Comparison of ENCODE assay signal across 22 cellular contexts in genomic region chr15:43267439-43267838, GRCh38. TPM values are rescaled to one million over a fixed set of nuclear protein-coding genes. Genes with fewer than 3 reads are reported as not detected.
DNase-seq lines count a peak whose midpoint lies in the region; ATAC-seq and TF ChIP-seq lines count a peak whose summit lies in the region.
"Had no signal": no experiment of that assay in that cellular context is flagged by ENCODE, and none has a peak within 500 bp of the region (broad histone marks: within the 10 kb centered on the region; RNA-seq: fewer than 3 reads in every experiment).

No MANE protein-coding gene starts in this region.

- WGBS in esophagus, 2 donors, result 69 to 90% methylated on average over 2 of the region's 2 CpGs

- H3K9me3 ChIP-seq in breast epithelium (no peaks in the 10 kb centered on the region), esophagus (ENCODE audit: control insufficient read depth in 2 of 2, insufficient read depth in 1 of 2, low read depth in 1 of 2, low read length in 1 of 2) (no peaks in the 10 kb centered on the region), mucosa of stomach (ENCODE audit: control insufficient read depth, low read length) (no peaks in the 10 kb centered on the region), vagina (peaks cover 4% of the 10 kb centered on the region)
- H3K9me3 ChIP-seq: A549, Caco-2 had no signal

- H3K36me3 ChIP-seq in breast epithelium, result no peaks in the 10 kb centered on the region
- H3K36me3 ChIP-seq in esophagus (ENCODE audit: control insufficient read depth in 2 of 2, insufficient read depth in 2 of 2, low read length in 1 of 2), result no peaks in the 10 kb centered on the region
- no peaks in the 10 kb centered on the region for H3K36me3 ChIP-seq in mucosa of stomach (ENCODE audit: control insufficient read depth, insufficient read depth, low read length)
- no peaks in the 10 kb centered on the region for H3K36me3 ChIP-seq in vagina

- no peak for ATAC-seq in activated T-helper 17 cell treated with anti-CD3 and anti-CD28 coated beads, Interleukin-2, amount 50 U/mL, for 72 hours (replicated peaks)
- ATAC-seq in GM19395 (IDR thresholded peaks at IDR 0.05; ENCODE audit: unreplicated experiment), result no peak
- ATAC-seq: A549 had no signal

- TF ChIP-seq CTCF in breast epithelium (IDR thresholded peaks at IDR 0.05) (no peak), MCF 10A (IDR thresholded peaks at IDR 0.05; ENCODE audit: unreplicated experiment) (no peak), vagina (IDR thresholded peaks at IDR 0.05) (no peak)

- TF ChIP-seq POLR2A in breast epithelium (IDR thresholded peaks at IDR 0.05) (no peak), vagina (IDR thresholded peaks at IDR 0.05) (no peak)

- no peaks in the 10 kb centered on the region for H3K27me3 ChIP-seq in breast epithelium
- H3K27me3 ChIP-seq in esophagus (ENCODE audit: control insufficient read depth in 1 of 2, insufficient read depth in 2 of 2, low read length in 2 of 2), result no peaks in the 10 kb centered on the region
- no peaks in the 10 kb centered on the region for H3K27me3 ChIP-seq in mucosa of stomach (ENCODE audit: control insufficient read depth, insufficient read depth, low read length)
- H3K27me3 ChIP-seq in vagina, result no peaks in the 10 kb centered on the region

- no peak overlapping the region for H3K27ac Mint-ChIP-seq in MCF 10A (ENCODE audit: low read depth, unreplicated experiment)
- H3K27ac Mint-ChIP-seq in activated T-helper 17 cell treated with anti-CD3 and anti-CD28 coated beads, Interleukin-2, amount 50 U/mL, for 72 hours, result no peak overlapping the region
- H3K27ac Mint-ChIP-seq: CD4-positive, alpha-beta T cell had no signal

- H3K9ac ChIP-seq in mucosa of stomach (ENCODE audit: low read length), result peak overlapping the region; percentile 5
- H3K9ac ChIP-seq: GM23248 had no signal

- peaks cover 0 to 7% of the 10 kb centered on the region in 2 donors for H3K4me1 ChIP-seq in breast epithelium
- peaks cover 0 to 13% of the 10 kb centered on the region in 2 donors for H3K4me1 ChIP-seq in esophagus (ENCODE audit: control insufficient read depth in 2 of 2, insufficient read depth in 2 of 2, low read length in 1 of 2)
- peaks cover 6% of the 10 kb centered on the region for H3K4me1 ChIP-seq in mucosa of stomach (ENCODE audit: control insufficient read depth, insufficient read depth, low read length)
- H3K4me1 ChIP-seq in vagina, result no peaks in the 10 kb centered on the region
- H3K4me1 ChIP-seq: A549, Caco-2 had no signal

- H3K27ac ChIP-seq in breast epithelium (peak overlapping the region; percentile 83 to 84), esophagus (ENCODE audit: low read depth in 2 of 2, low read length in 1 of 2) (peak overlapping the region; percentile 84 to 91), vagina (no peak overlapping the region)
- H3K27ac ChIP-seq: 22Rv1, A549, C4-2B, GM23248, HL-60 had no signal

- POLR2A ChIA-PET in MCF 10A (lab: Yijun Ruan, JAX), result interaction anchor here (0.7 to 2.2 kb wide), 10 partner anchors 13 to 82 kb away, joined by 3 to 7 read pairs (median 4); partner anchors contain the start of gene CCNDBP1

- no TSS peak for BruUV-seq in MCF 10A (replicated peaks; lab: Mats Ljungman, UMichigan)

- no peak for DNase-seq in breast epithelium (ENCODE audit: low spot score in 2 of 2)
- DNase-seq in MCF 10A (ENCODE audit: unreplicated experiment), result no peak
- peak; percentile 34 to 58 for DNase-seq in vagina (ENCODE audit: extremely low spot score in 2 of 2)
- no peak for DNase-seq in activated T-cell treated with anti-CD3 and anti-CD28 coated beads for 4 hours
- DNase-seq: AML-193; Caco-2; CD4-positive, alpha-beta T cell; DMS79; GDM1; GM23248; HCEC 1CT had no signal

- H3K9me3 Mint-ChIP-seq in MCF 10A (ENCODE audit: unreplicated experiment), result no peaks in the 10 kb centered on the region
- no peaks in the 10 kb centered on the region for H3K9me3 Mint-ChIP-seq in activated T-helper 17 cell treated with anti-CD3 and anti-CD28 coated beads, Interleukin-2, amount 50 U/mL, for 72 hours
- H3K9me3 Mint-ChIP-seq: CD4-positive, alpha-beta T cell had no signal

- H3K4me3 ChIP-seq in breast epithelium (no peak overlapping the region), esophagus (ENCODE audit: low read depth in 1 of 2, low read length in 2 of 2) (no peak overlapping the region), mucosa of stomach (ENCODE audit: low read length) (no peak overlapping the region), vagina (no peak overlapping the region)
- H3K4me3 ChIP-seq: A549, GM23248 had no signal

- H3K27me3 Mint-ChIP-seq in MCF 10A (ENCODE audit: insufficient read depth, unreplicated experiment), result peaks cover 32% of the 10 kb centered on the region
- H3K27me3 Mint-ChIP-seq in activated T-helper 17 cell treated with anti-CD3 and anti-CD28 coated beads, Interleukin-2, amount 50 U/mL, for 72 hours, result peaks cover 26% of the 10 kb centered on the region

- CTCF ChIA-PET in MCF 10A (lab: Yijun Ruan, JAX), result interaction anchor here (0.6 to 4.6 kb wide), 4 partner anchors 14 to 42 kb away, joined by 3 to 41 read pairs (median 20); no protein-coding TSS in a partner anchor

- peaks cover 16% of the 10 kb centered on the region for H3K4me1 Mint-ChIP-seq in MCF 10A (ENCODE audit: insufficient read depth, unreplicated experiment)
- no peaks in the 10 kb centered on the region for H3K4me1 Mint-ChIP-seq in activated T-helper 17 cell treated with anti-CD3 and anti-CD28 coated beads, Interleukin-2, amount 50 U/mL, for 72 hours

- no peak overlapping the region for H3K4me3 Mint-ChIP-seq in MCF 10A (ENCODE audit: unreplicated experiment)
- no peak overlapping the region for H3K4me3 Mint-ChIP-seq in activated T-helper 17 cell treated with anti-CD3 and anti-CD28 coated beads, Interleukin-2, amount 50 U/mL, for 72 hours
- H3K4me3 Mint-ChIP-seq: CD4-positive, alpha-beta T cell had no signal

- intact Hi-C loops in breast epithelium (cut with DNase I; ENCODE audit: low total_unique reads) (no loop called here), MCF 10A (cut with micrococcal nuclease) (no loop called here), vagina (cut with DNase I) (no loop called here)

- H3K36me3 Mint-ChIP-seq in MCF 10A (ENCODE audit: insufficient read depth, unreplicated experiment), result no peaks in the 10 kb centered on the region
- H3K36me3 Mint-ChIP-seq in activated T-helper 17 cell treated with anti-CD3 and anti-CD28 coated beads, Interleukin-2, amount 50 U/mL, for 72 hours (ENCODE audit: low read depth), result no peaks in the 10 kb centered on the region

RNA-seq across cellular contexts. Expression of gene TGM5, which starts 0.7 kb away (rescaled TPM):
- total RNA-seq in breast epithelium, result 1 to 10 TPM; 1.6 to 3.1 (median 2.7) TPM
- total RNA-seq in MCF 10A (2022), result 0.12 TPM in 1 of 2 replicates, not detected in the other
- polyA plus RNA-seq in esophagus, result 10 to 100 TPM in 1 of 2 donors, 1 to 10 TPM in 1; 9.5 to 12.9 TPM
- total RNA-seq in vagina, result 8.3 TPM
- under 1 TPM; 0.48 to 0.61 TPM for total RNA-seq in activated T-helper 17 cell treated with anti-CD3 and anti-CD28 coated beads, Interleukin-2, amount 50 U/mL, for 72 hours
- total RNA-seq: Caco-2; CD4-positive, alpha-beta T cell; Daoy; GM23248 had no signal
- polyA plus RNA-seq: A549, BJ, GM23248 had no signal

RNA-seq across cellular contexts. Expression of gene TGM7, which starts 34.6 kb away (rescaled TPM):
- total RNA-seq in breast epithelium (not detected), MCF 10A (2022) (not detected in 2 replicates), vagina (not detected)
- polyA plus RNA-seq in esophagus, result 1 to 10 TPM in 1 of 2 donors, under 1 TPM in 1; 0.05 to 5.3 TPM
- total RNA-seq in activated T-helper 17 cell treated with anti-CD3 and anti-CD28 coated beads, Interleukin-2, amount 50 U/mL, for 72 hours, result not detected
- total RNA-seq: Caco-2; CD4-positive, alpha-beta T cell; Daoy; GM23248; HT1080 had no signal
- polyA plus RNA-seq: A549, BJ, GM23248 had no signal

RNA-seq across cellular contexts. Expression of gene EPB42, which starts 46.6 kb away (rescaled TPM):
- 1 to 10 TPM in 1 of 3 donors, under 1 TPM in 1, not detected in 1; 0.29 to 1.9 TPM for total RNA-seq in breast epithelium
- not detected in 2 replicates for total RNA-seq in MCF 10A (2022)
- polyA plus RNA-seq in esophagus, result not detected
- not detected for total RNA-seq in vagina
- not detected for total RNA-seq in activated T-helper 17 cell treated with anti-CD3 and anti-CD28 coated beads, Interleukin-2, amount 50 U/mL, for 72 hours
- total RNA-seq: Caco-2; CD4-positive, alpha-beta T cell; Daoy; GM23248; HT1080 had no signal
- polyA plus RNA-seq: A549, BJ, GM23248 had no signal

Comparison
In these comparisons a context has a peak if more than half of its experiments do, and no peak if none do; other contexts are left out.
1. DNase-seq: peak in vagina (2 of 2); none in breast epithelium (0 of 2), MCF 10A (single experiment) and activated T-cell treated with anti-CD3 and anti-CD28 coated beads for 4 hours (single experiment).